9 cellular contexts compared by ENCODE assay signal in genomic region chr7:92763636-92764423, GRCh38.
DNase-seq lines count a peak whose midpoint lies in the region; ATAC-seq, FAIRE-seq and TF ChIP-seq lines count a peak whose summit lies in the region.
"Had no signal": no experiment of that assay in that cellular context is flagged by ENCODE, and none has a peak within 500 bp of the region (broad histone marks: within the 10 kb centered on the region; RNA-seq: fewer than 3 reads in every experiment).

No MANE protein-coding gene starts in this region.

- no peak overlapping the region for H3K4me3 ChIP-seq in K562
- H3K4me3 ChIP-seq: tibial nerve had no signal

- no peak overlapping the region for H3K27ac ChIP-seq in K562 (ENCODE audit: extremely low read depth, low read depth, low read length)
- H3K27ac ChIP-seq: tibial nerve had no signal

- no peaks in the 10 kb centered on the region for H3K9me3 ChIP-seq in K562 (replicated peaks; ENCODE audit: control insufficient read depth, insufficient read depth, low read depth, low read length)
- H3K9me3 ChIP-seq: tibial nerve had no signal

- intact Hi-C loops in K562 (cut with micrococcal nuclease), result no loop called here

- ATAC-seq in K562, result peak; percentile 91
- no peak for ATAC-seq in HG03521 (IDR thresholded peaks at IDR 0.05; ENCODE audit: unreplicated experiment)
- no peak for ATAC-seq in HG02571 (IDR thresholded peaks at IDR 0.05; ENCODE audit: unreplicated experiment)
- no peak for ATAC-seq in GM21528 (IDR thresholded peaks at IDR 0.05; ENCODE audit: low FRiP score, unreplicated experiment)

- no TSS peak for BruUV-seq in K562 (replicated peaks; lab: Mats Ljungman, UMichigan)

- TF ChIP-seq RAD21 in K562 (CRISPR knock-in tag; conservative IDR thresholded peaks at IDR 0.05 in 1 of 2, IDR thresholded peaks at IDR 0.05 in 1 of 2), result no peak

- no peak for TF ChIP-seq POLR2A in K562 (conservative IDR thresholded peaks at IDR 0.05)

- H3K79me2 ChIP-seq in K562 (ENCODE audit: control insufficient read depth, insufficient read depth, low read length), result peaks cover 42% of the 10 kb centered on the region

- CTCF ChIA-PET in K562 (lab: Yijun Ruan, JAX; ENCODE audit: low intra/inter-chr PET ratio), result no interaction called here

- TF ChIP-seq EP300 in K562 (IDR thresholded peaks at IDR 0.05; ENCODE audit: low read length), result 0 out of 2 replicates have a peak, but pooled peaks have one; percentile 24

- WGBS in K562 (ENCODE audit: insufficient coverage, low coverage, missing lambda C conversion rate), result 84% methylated on average over 3 of the region's 4 CpGs

- in situ Hi-C loops in K562 (cut with MboI), result no loop called here

- POLR2A ChIA-PET in K562 (lab: Yijun Ruan, JAX), result interaction anchor here (1.2 kb wide), 1 partner anchor 8 kb away, joined by 4 read pairs; no protein-coding TSS in a partner anchor

- H4K20me1 ChIP-seq in K562 (replicated peaks; ENCODE audit: control insufficient read depth, insufficient read depth, low read length), result 0 out of 2 replicates have a peak, but pooled peaks cover 4% of the 10 kb centered on the region

- H2AFZ ChIP-seq in K562 (ENCODE audit: low read depth, low read length), result no peak overlapping the region

- DNase-seq in DMS153 (lab: John Stamatoyannopoulos, UW) (peak; percentile 61), DMS153 treated with DMSO at 0.1 percent for 48 hours (lab: John Stamatoyannopoulos, UW; ENCODE audit: unreplicated experiment) (no peak), NCI-H1417 treated with DMSO at 0.1 percent for 48 hours (lab: John Stamatoyannopoulos, UW) (peak; percentile 79), K562 (ENCODE audit: extremely low read depth in 1 of 4, low spot score in 3 of 4) (peak; percentile 28 to 68 (median 40)), myocyte (ENCODE audit: low read depth) (peak; percentile 82)

- no peak overlapping the region for H3K9ac ChIP-seq in K562 (ENCODE audit: insufficient read depth in 1 of 2, low read depth in 2 of 2, low read length in 2 of 2)

- FAIRE-seq in K562 (lab: Jason Lieb, UNC), result no peak

- TF ChIP-seq CTCF in K562 (IDR thresholded peaks at IDR 0.05 in 2 of 3, conservative IDR thresholded peaks at IDR 0.05 in 1 of 3; ENCODE audit: insufficient read depth in 2 of 3, low read depth in 1 of 3, low read length in 3 of 3), result no peak

- H3K27me3 ChIP-seq in K562 (ENCODE audit: control insufficient read depth in 2 of 2, insufficient read depth in 2 of 2, low read length in 2 of 2), result no peaks in the 10 kb centered on the region
- H3K27me3 ChIP-seq: tibial nerve had no signal

- peaks cover 4 to 12% of the 10 kb centered on the region in 2 experiments; a peak in 3 of 5 replicates for H3K4me1 ChIP-seq in K562 (replicated peaks in 1 of 2; ENCODE audit: control insufficient read depth in 2 of 2, insufficient read depth in 2 of 2, low read length in 2 of 2)

- no peaks in the 10 kb centered on the region for H3K9me1 ChIP-seq in K562 (ENCODE audit: control insufficient read depth, insufficient read depth, low read length)

- H3K4me2 ChIP-seq in K562 (ENCODE audit: insufficient read depth, low read length), result no peak overlapping the region

- H3K36me3 ChIP-seq in K562 (ENCODE audit: control insufficient read depth, insufficient read depth, low read length), result peaks cover 19% of the 10 kb centered on the region; the same call in 2 of the 3 replicates
- H3K36me3 ChIP-seq: tibial nerve had no signal

TF ChIP-seq in K562, 482 proteins besides CTCF, POLR2A, EP300 and RAD21 (continues in another document):
- 0 out of 2 replicates have a peak, but pooled peaks have one; percentile 26 for TF ChIP-seq ZNF316 (IDR thresholded peaks at IDR 0.05)
- 0 out of 2 replicates have a peak, but pooled peaks have one; percentile 29 for TF ChIP-seq BACH1 (tag; IDR thresholded peaks at IDR 0.05)
- TF ChIP-seq ATF7 (IDR thresholded peaks at IDR 0.05), result peak; percentile 32; the same call in 1 of the 2 replicates
- no peak for TF ChIP-seq DNMT1 (IDR thresholded peaks at IDR 0.05)
- TF ChIP-seq PTRF (tag; IDR thresholded peaks at IDR 0.05), result no peak
- TF ChIP-seq CEBPG (CRISPR knock-in tag; IDR thresholded peaks at IDR 0.05), result no peak
- TF ChIP-seq CEBPG (tag; conservative IDR thresholded peaks at IDR 0.05 in 1 of 2, IDR thresholded peaks at IDR 0.05 in 1 of 2), result 0 out of 4 replicates have a peak, but pooled peaks of 1 of the 2 experiments have one; percentile 30
- peak; percentile 50; the same call in 1 of the 2 replicates for TF ChIP-seq EHMT2 (IDR thresholded peaks at IDR 0.05)
- TF ChIP-seq ZKSCAN8 (CRISPR knock-in tag; IDR thresholded peaks at IDR 0.05), result no peak
- peak; percentile 79 for TF ChIP-seq FOSL1 (tag; conservative IDR thresholded peaks at IDR 0.05)
- no peak for TF ChIP-seq XRCC3 (IDR thresholded peaks at IDR 0.05)
- TF ChIP-seq GABPB1 (CRISPR knock-in tag; IDR thresholded peaks at IDR 0.05), result no peak
- no peak for TF ChIP-seq ZNF408 (CRISPR knock-in tag; IDR thresholded peaks at IDR 0.05; ENCODE audit: low read depth)
- no peak for TF ChIP-seq ZNF707 (CRISPR knock-in tag; conservative IDR thresholded peaks at IDR 0.05)
- peak; percentile 49; the same call in 1 of the 2 replicates for TF ChIP-seq TRIM28 (IDR thresholded peaks at IDR 0.05)
- peak; percentile 62 for TF ChIP-seq DPF2 (IDR thresholded peaks at IDR 0.05)
- peak; percentile 16 for TF ChIP-seq DACH1 (IDR thresholded peaks at IDR 0.05; ENCODE audit: partially characterized antibody)
- TF ChIP-seq ZNF311 (CRISPR knock-in tag; IDR thresholded peaks at IDR 0.05), result no peak
- TF ChIP-seq SIN3A (IDR thresholded peaks at IDR 0.05; ENCODE audit: borderline replicate concordance in 2 of 2, control insufficient read depth in 1 of 2, low read depth in 2 of 2, low read length in 2 of 2), result no peak
- no peak for TF ChIP-seq NFIX (CRISPR knock-in tag; IDR thresholded peaks at IDR 0.05; ENCODE audit: low read depth)
- TF ChIP-seq NFE2 (IDR thresholded peaks at IDR 0.05; ENCODE audit: low read depth), result peak; percentile 60
- 0 out of 2 replicates have a peak, but pooled peaks have one; percentile 55 for TF ChIP-seq MTA1 (IDR thresholded peaks at IDR 0.05; ENCODE audit: borderline replicate concordance)
- TF ChIP-seq MAFG (tag; conservative IDR thresholded peaks at IDR 0.05), result peak; percentile 30; the same call in 1 of the 2 replicates
- peak; percentile 44 for TF ChIP-seq MAFK (IDR thresholded peaks at IDR 0.05; ENCODE audit: low read length)
- TF ChIP-seq TRIM24 (IDR thresholded peaks at IDR 0.05), result peak; percentile 28 to 71; a peak in 2 of 4 replicates
- TF ChIP-seq, protein P1, sequence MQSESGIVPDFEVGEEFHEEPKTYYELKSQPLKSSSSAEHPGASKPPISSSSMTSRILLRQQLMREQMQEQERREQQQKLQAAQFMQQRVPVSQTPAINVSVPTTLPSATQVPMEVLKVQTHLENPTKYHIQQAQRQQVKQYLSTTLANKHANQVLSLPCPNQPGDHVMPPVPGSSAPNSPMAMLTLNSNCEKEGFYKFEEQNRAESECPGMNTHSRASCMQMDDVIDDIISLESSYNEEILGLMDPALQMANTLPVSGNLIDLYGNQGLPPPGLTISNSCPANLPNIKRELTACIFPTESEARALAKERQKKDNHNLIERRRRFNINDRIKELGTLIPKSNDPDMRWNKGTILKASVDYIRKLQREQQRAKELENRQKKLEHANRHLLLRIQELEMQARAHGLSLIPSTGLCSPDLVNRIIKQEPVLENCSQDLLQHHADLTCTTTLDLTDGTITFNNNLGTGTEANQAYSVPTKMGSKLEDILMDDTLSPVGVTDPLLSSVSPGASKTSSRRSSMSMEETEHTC (IDR thresholded peaks at IDR 0.05), result peak; percentile 54; the same call in 1 of the 2 replicates
- peak; percentile 63; the same call in 1 of the 2 replicates for TF ChIP-seq TOE1 (IDR thresholded peaks at IDR 0.05; ENCODE audit: borderline replicate concordance)
- TF ChIP-seq TOE1 (CRISPR knock-in tag; IDR thresholded peaks at IDR 0.05; ENCODE audit: borderline replicate concordance, low read depth), result no peak
- TF ChIP-seq KDM2B (CRISPR knock-in tag; IDR thresholded peaks at IDR 0.05), result no peak
- TF ChIP-seq MCM5 (IDR thresholded peaks at IDR 0.05; ENCODE audit: low read depth), result no peak
- 0 out of 2 replicates have a peak, but pooled peaks have one; percentile 15 for TF ChIP-seq ARID3A (IDR thresholded peaks at IDR 0.05; ENCODE audit: borderline replicate concordance, low read depth, low read length)
- TF ChIP-seq SMAD1 (IDR thresholded peaks at IDR 0.05; ENCODE audit: low read depth, low read length, partially characterized antibody), result no peak
- TF ChIP-seq ZNF764 (CRISPR knock-in tag; IDR thresholded peaks at IDR 0.05; ENCODE audit: low read depth), result no peak
- TF ChIP-seq ATF1 (CRISPR knock-in tag; IDR thresholded peaks at IDR 0.05), result no peak
- TF ChIP-seq ATF1 (tag; IDR thresholded peaks at IDR 0.05), result peak; percentile 29; the same call in 1 of the 2 replicates
- TF ChIP-seq NONO (IDR thresholded peaks at IDR 0.05; ENCODE audit: low read depth in 2 of 2, low read length in 1 of 2), result no peak
- TF ChIP-seq ZEB2 (IDR thresholded peaks at IDR 0.05), result peak; percentile 59; the same call in 1 of the 2 replicates
- TF ChIP-seq RFX1 (IDR thresholded peaks at IDR 0.05), result no peak
- TF ChIP-seq SMAD4 (CRISPR knock-in tag; conservative IDR thresholded peaks at IDR 0.05), result 0 out of 2 replicates have a peak, but pooled peaks have one; percentile 24
